ENCODE assay signal across 11 cellular contexts in the genomic region with DNA sequence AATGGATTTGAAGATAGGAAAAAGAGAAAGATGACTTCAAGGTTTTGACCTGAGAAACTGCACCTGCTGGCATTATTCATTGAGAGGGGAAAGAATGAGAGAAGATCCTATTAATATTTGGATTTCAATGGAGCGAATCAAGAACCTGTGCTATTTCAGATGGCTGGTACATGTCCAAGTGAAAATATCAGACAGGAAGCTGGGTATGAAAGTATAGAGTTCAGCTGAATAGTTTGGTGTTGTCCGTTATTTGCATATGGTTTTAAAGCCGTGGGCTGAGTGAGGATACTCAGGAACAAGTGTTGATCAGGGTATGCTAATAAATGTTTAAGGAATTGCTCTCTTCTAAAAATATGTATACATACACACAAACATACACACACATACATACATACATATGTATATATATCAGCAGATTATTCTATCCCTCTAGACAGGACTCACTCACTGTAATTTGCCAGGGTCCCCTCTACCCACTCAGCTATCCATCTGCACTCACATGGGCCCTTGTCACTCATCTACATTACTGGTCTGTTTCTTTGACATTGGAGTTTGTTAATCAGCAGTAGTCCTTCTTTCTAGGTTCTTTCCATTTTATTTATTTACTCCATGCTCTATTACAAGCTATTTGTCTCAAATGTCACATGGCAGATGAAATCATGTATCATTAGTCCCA. TPM values are rescaled to one million over a fixed set of nuclear protein-coding genes. Genes with fewer than 3 reads are reported as not detected.
A peak's percentile ranks its signal among the peaks of the same experiment; 100 is the strongest.
DNase-seq lines count a peak whose midpoint lies in the region; ATAC-seq lines count a peak whose summit lies in the region.
"Had no signal": no experiment of that assay in that cellular context is flagged by ENCODE, and none has a peak within 500 bp of the region (broad histone marks: within the 10 kb centered on the region; RNA-seq: fewer than 3 reads in every experiment).

No MANE protein-coding gene starts in this region.

- H3K4me2 ChIP-seq in mesenchymal stem cell (ENCODE audit: low read length, poor library complexity, severe bottlenecking), result no peak overlapping the region

- DNase-seq in mesenchymal stem cell (no peak), NOMO-1 treated with dmso at 0.1 percent for 144 hours (lab: John Stamatoyannopoulos, UW; ENCODE audit: unreplicated experiment) (no peak), NOMO-1 treated with DMSO at 0.1 percent for 48 hours (lab: John Stamatoyannopoulos, UW; ENCODE audit: unreplicated experiment) (no peak), dermis blood vessel endothelial cell (no peak)
- no peak for DNase-seq in activated CD8-positive, alpha-beta memory T cell treated with anti-CD3 and anti-CD28 coated beads, Interleukin-2, amount 50 U/mL, for 48 hours
- DNase-seq: aorta, NCI-H1105 treated with DMSO at 0.1 percent for 48 hours had no signal

- no peaks in the 10 kb centered on the region for H3K9me3 ChIP-seq in mesenchymal stem cell (ENCODE audit: control insufficient read depth, low read length)
- H3K9me3 ChIP-seq: thoracic aorta had no signal

- H2AFZ ChIP-seq in mesenchymal stem cell (ENCODE audit: low read depth, low read length), result no peak overlapping the region

- WGBS in mesenchymal stem cell, result 96% methylated on average over 1 of the region's 3 CpGs

- no peak overlapping the region for H3K14ac ChIP-seq in mesenchymal stem cell (ENCODE audit: low read length in 2 of 2)

- peaks cover 3% of the 10 kb centered on the region for H3K4me1 ChIP-seq in mesenchymal stem cell (ENCODE audit: control insufficient read depth, insufficient read depth, low read depth, low read length)

- H4K91ac ChIP-seq in mesenchymal stem cell (ENCODE audit: low read length), result no peak overlapping the region

- H3K36me3 ChIP-seq in mesenchymal stem cell (ENCODE audit: control insufficient read depth in 1 of 2, insufficient read depth in 2 of 2, low read depth in 1 of 2, low read length in 2 of 2), result no peaks in the 10 kb centered on the region
- H3K36me3 ChIP-seq: thoracic aorta had no signal

- no peaks in the 10 kb centered on the region for H3K79me1 ChIP-seq in mesenchymal stem cell (replicated peaks; ENCODE audit: low read length, poor library complexity, severe bottlenecking)

- ATAC-seq in GM19023 (IDR thresholded peaks at IDR 0.05; ENCODE audit: unreplicated experiment) (peak; percentile 97), GM21737 (IDR thresholded peaks at IDR 0.05; ENCODE audit: unreplicated experiment) (peak; percentile 95), HG03108 (IDR thresholded peaks at IDR 0.05; ENCODE audit: unreplicated experiment) (peak; percentile 96)

- H2AK5ac ChIP-seq in mesenchymal stem cell (ENCODE audit: low read length, severe bottlenecking), result no peak overlapping the region

- no peak overlapping the region for H2BK15ac ChIP-seq in mesenchymal stem cell (ENCODE audit: low read depth, poor library complexity, severe bottlenecking)

- H3K4ac ChIP-seq in mesenchymal stem cell (ENCODE audit: low read depth in 1 of 2, low read length in 2 of 2), result no peak overlapping the region

- no peak overlapping the region for H3K4me3 ChIP-seq in mesenchymal stem cell (ENCODE audit: insufficient read depth in 1 of 2, low read depth in 1 of 2, low read length in 2 of 2)
- H3K4me3 ChIP-seq: thoracic aorta had no signal

- no peak overlapping the region for H3K18ac ChIP-seq in mesenchymal stem cell (ENCODE audit: low read depth in 1 of 2, low read length in 2 of 2)

- H3K27ac ChIP-seq in mesenchymal stem cell (ENCODE audit: low read length, poor library complexity, severe bottlenecking), result no peak overlapping the region
- H3K27ac ChIP-seq: thoracic aorta had no signal

- H3K23ac ChIP-seq in mesenchymal stem cell (ENCODE audit: low read length in 2 of 2), result no peak overlapping the region

- no peak overlapping the region for H3K9ac ChIP-seq in mesenchymal stem cell (ENCODE audit: low read length)

- H4K8ac ChIP-seq in mesenchymal stem cell (ENCODE audit: low read length), result no peak overlapping the region

- no peak overlapping the region for H2BK120ac ChIP-seq in mesenchymal stem cell (ENCODE audit: low read depth, low read length)

- no peaks in the 10 kb centered on the region for H3K27me3 ChIP-seq in mesenchymal stem cell (ENCODE audit: control insufficient read depth in 1 of 2, insufficient read depth in 1 of 2, low read length in 2 of 2)

- no peak overlapping the region for H2BK12ac ChIP-seq in mesenchymal stem cell (ENCODE audit: low read length in 2 of 2)

- peak overlapping the region; percentile 57 for H2BK5ac ChIP-seq in mesenchymal stem cell (ENCODE audit: low read depth, low read length, poor library complexity, severe bottlenecking)

RNA-seq across cellular contexts. Expression of gene IKZF2, which starts 33.9 kb away (rescaled TPM):
- polyA plus RNA-seq in mesenchymal stem cell (2013, experiment 1 of 2), result 0.61 TPM
- 0.63 TPM for polyA plus RNA-seq in mesenchymal stem cell (2013, experiment 2 of 2)
- total RNA-seq in dermis blood vessel endothelial cell, result 0.68 and 1.6 TPM in 2 replicates
